Comparison of ENCODE assay signal across 24 cellular contexts in genomic region chr7:68006619-68007018, GRCh38.
"Had no signal": no experiment of that assay in that cellular context is flagged by ENCODE, and none has a peak within 500 bp of the region (broad histone marks: within the 10 kb centered on the region; RNA-seq: fewer than 3 reads in every experiment).

No MANE protein-coding gene starts in this region.

- H3K27me3 Mint-ChIP-seq: dendritic cell treated with granulocyte-macrophage colony-stimulating factor and Interleukin-4, amounts not matched to agents 40 ng/mL and 50 ng/mL, for 4 days; effector memory CD8-positive, alpha-beta T cell had no signal

- H3K36me3 Mint-ChIP-seq: mesothelial cell of epicardium had no signal

- H3K27ac Mint-ChIP-seq: dendritic cell treated with granulocyte-macrophage colony-stimulating factor and Interleukin-4, amounts not matched to agents 40 ng/mL and 50 ng/mL, for 4 days; effector memory CD8-positive, alpha-beta T cell; mesothelial cell of epicardium had no signal

- H3K27me3 ChIP-seq: colonic mucosa, esophagus squamous epithelium, gastrocnemius medialis, left lung had no signal

- DNase-seq: colonic mucosa; cortex of kidney; effector CD8-positive, alpha-beta T cell; effector memory CD8-positive, alpha-beta T cell; esophagus squamous epithelium; foreskin fibroblast; foreskin melanocyte; gastrocnemius medialis; glutamatergic neuron; head of caudate nucleus; heart right ventricle; hippocampal formation; left cardiac atrium; left lung; left ventricle myocardium superior; lower lobe of right lung; mesenchymal stem cell; mucosa of descending colon; naive B cell had no signal

- H3K36me3 ChIP-seq: colonic mucosa, esophagus squamous epithelium, gastrocnemius medialis, heart right ventricle, left lung, lower lobe of right lung had no signal

- H3K4me3 Mint-ChIP-seq: dendritic cell treated with granulocyte-macrophage colony-stimulating factor and Interleukin-4, amounts not matched to agents 40 ng/mL and 50 ng/mL, for 4 days; effector memory CD8-positive, alpha-beta T cell; mesothelial cell of epicardium had no signal

- H3K4me1 Mint-ChIP-seq: mesothelial cell of epicardium, naive B cell had no signal

- FAIRE-seq: endothelial cell of umbilical vein, islet of Langerhans, keratinocyte had no signal

- H3K4me3 ChIP-seq: colonic mucosa, esophagus squamous epithelium, gastrocnemius medialis, heart right ventricle, left lung, lower lobe of right lung, mucosa of descending colon had no signal
